ENCODE assay signal across 1 cellular context in the genomic region with DNA sequence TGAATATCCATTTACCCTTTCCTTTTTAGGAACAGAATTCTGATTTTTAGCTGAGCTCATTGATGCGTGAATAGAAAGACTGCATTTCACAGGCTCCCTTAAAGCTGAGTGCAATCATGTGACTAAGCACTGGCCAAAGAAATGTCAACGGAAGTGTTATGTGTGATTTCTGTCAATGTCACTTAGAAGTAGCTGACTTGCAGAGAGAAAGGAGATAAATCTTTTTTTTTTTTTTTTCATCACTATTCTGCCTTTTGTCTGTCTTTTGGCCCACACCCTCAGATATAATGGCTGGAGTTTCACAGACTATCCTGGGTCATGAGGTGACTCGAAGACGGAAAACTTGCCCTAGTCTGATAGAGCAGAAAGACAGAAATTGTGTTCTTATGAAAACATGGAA.
A peak's percentile ranks its signal among the peaks of the same experiment; 100 is the strongest.
TF ChIP-seq lines count a peak whose summit lies in the region.

No MANE protein-coding gene starts in this region.

TF ChIP-seq in K562, 482 proteins besides CTCF, POLR2A, EP300 and RAD21 (continued from another document):
- TF ChIP-seq, protein P1, sequence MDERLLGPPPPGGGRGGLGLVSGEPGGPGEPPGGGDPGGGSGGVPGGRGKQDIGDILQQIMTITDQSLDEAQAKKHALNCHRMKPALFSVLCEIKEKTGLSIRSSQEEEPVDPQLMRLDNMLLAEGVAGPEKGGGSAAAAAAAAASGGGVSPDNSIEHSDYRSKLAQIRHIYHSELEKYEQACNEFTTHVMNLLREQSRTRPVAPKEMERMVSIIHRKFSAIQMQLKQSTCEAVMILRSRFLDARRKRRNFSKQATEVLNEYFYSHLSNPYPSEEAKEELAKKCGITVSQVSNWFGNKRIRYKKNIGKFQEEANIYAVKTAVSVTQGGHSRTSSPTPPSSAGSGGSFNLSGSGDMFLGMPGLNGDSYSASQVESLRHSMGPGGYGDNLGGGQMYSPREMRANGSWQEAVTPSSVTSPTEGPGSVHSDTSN (CRISPR knock-in tag; IDR thresholded peaks at IDR 0.05; ENCODE audit: low read depth), result no peak
- TF ChIP-seq, protein P1 (tag; conservative IDR thresholded peaks at IDR 0.05; ENCODE audit: low read depth), result peak; percentile 89
- peak; percentile 30 for TF ChIP-seq MEIS2 (IDR thresholded peaks at IDR 0.05; ENCODE audit: partially characterized antibody)
- TF ChIP-seq, protein P2, sequence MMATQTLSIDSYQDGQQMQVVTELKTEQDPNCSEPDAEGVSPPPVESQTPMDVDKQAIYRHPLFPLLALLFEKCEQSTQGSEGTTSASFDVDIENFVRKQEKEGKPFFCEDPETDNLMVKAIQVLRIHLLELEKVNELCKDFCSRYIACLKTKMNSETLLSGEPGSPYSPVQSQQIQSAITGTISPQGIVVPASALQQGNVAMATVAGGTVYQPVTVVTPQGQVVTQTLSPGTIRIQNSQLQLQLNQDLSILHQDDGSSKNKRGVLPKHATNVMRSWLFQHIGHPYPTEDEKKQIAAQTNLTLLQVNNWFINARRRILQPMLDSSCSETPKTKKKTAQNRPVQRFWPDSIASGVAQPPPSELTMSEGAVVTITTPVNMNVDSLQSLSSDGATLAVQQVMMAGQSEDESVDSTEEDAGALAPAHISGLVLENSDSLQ (IDR thresholded peaks at IDR 0.05), result 0 out of 2 replicates have a peak, but pooled peaks have one; percentile 11
- no peak for TF ChIP-seq RBM34 (IDR thresholded peaks at IDR 0.05; ENCODE audit: borderline replicate concordance, insufficient read depth, low read length)
- no peak for TF ChIP-seq TOE1 (IDR thresholded peaks at IDR 0.05; ENCODE audit: borderline replicate concordance)
- no peak for TF ChIP-seq TOE1 (CRISPR knock-in tag; IDR thresholded peaks at IDR 0.05; ENCODE audit: borderline replicate concordance, low read depth)
